In genomic region chr22:30695871-30696655, GRCh38 we compare ENCODE assay signal across 1 cellular context.
TF ChIP-seq lines count a peak whose summit lies in the region.

No MANE protein-coding gene starts in this region.

TF ChIP-seq in endothelial cell of umbilical vein, 7 proteins besides CTCF, POLR2A, EP300 and RAD21:
- TF ChIP-seq MYC (IDR thresholded peaks at IDR 0.05; ENCODE audit: low read depth, low read length) (no peak), EZH2 (IDR thresholded peaks at IDR 0.05; ENCODE audit: borderline replicate concordance, low read depth, low read length, severe bottlenecking) (no peak), MAX (IDR thresholded peaks at IDR 0.05; ENCODE audit: insufficient read depth, insufficient read length) (no peak), FOS (IDR thresholded peaks at IDR 0.05; ENCODE audit: borderline replicate concordance, insufficient read depth, low read length) (no peak), GATA2 (IDR thresholded peaks at IDR 0.05; ENCODE audit: insufficient read depth, insufficient read length, low read depth, low read length) (no peak), JUN (IDR thresholded peaks at IDR 0.05; ENCODE audit: borderline replicate concordance, insufficient read depth, insufficient read length, low read depth) (no peak), POLR2AphosphoS5 (IDR thresholded peaks at IDR 0.05; ENCODE audit: insufficient read depth, low read depth, low read length) (no peak)
